In the genomic region with DNA sequence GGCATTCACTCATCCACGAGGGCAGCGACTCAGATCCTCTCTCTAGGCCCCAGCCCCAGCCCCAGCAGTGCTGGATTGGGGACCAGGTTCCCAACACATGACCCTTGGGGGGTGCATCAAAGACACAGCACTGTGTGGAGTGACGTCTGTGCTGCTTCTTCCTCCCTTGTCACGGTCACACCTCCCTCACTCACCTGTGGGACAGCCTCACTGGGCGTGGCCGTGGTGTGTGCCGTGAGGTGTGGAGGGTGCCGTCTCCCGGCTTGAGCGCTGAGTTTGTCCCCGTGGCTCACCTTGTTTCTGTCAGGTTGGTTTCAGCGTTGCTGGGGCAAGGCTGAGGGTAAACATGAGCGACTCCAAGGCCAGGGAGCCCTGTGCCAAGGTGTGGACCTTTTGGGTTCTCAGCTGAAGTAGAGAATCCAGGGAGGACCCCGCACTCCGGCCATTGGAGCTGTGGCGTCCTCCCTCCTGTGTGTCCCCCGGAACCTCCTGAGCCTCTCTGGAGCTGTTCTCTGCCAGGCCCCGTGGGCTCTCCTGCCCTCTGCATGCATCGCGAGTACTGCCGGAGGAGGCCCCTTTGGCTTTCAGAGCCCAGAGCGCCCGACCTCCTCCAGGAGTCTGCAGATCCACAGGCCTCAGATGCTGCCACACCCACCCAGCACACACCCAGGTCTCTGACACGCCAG, we compare ENCODE assay signal across 1 cellular context.
TF ChIP-seq lines count a peak whose summit lies in the region.

No MANE protein-coding gene starts in this region.

TF ChIP-seq in IMR-90, 13 proteins besides CTCF, POLR2A, EP300 and RAD21:
- TF ChIP-seq, protein P1, sequence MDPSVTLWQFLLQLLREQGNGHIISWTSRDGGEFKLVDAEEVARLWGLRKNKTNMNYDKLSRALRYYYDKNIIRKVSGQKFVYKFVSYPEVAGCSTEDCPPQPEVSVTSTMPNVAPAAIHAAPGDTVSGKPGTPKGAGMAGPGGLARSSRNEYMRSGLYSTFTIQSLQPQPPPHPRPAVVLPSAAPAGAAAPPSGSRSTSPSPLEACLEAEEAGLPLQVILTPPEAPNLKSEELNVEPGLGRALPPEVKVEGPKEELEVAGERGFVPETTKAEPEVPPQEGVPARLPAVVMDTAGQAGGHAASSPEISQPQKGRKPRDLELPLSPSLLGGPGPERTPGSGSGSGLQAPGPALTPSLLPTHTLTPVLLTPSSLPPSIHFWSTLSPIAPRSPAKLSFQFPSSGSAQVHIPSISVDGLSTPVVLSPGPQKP (IDR thresholded peaks at IDR 0.05; ENCODE audit: borderline replicate concordance, low read depth, low read length) = no peak
- TF ChIP-seq CHD1 (IDR thresholded peaks at IDR 0.05; ENCODE audit: low read depth, low read length) (no peak), CEBPB (IDR thresholded peaks at IDR 0.05; ENCODE audit: low read depth, low read length) (no peak), FOS (IDR thresholded peaks at IDR 0.05; ENCODE audit: low read depth, low read length) (no peak), MXI1 (IDR thresholded peaks at IDR 0.05; ENCODE audit: borderline replicate concordance, low read depth, low read length) (no peak), RFX5 (IDR thresholded peaks at IDR 0.05; ENCODE audit: low read depth, low read length) (no peak), MAZ (IDR thresholded peaks at IDR 0.05; ENCODE audit: borderline replicate concordance, low read depth, low read length) (no peak), SMC3 (IDR thresholded peaks at IDR 0.05; ENCODE audit: low read depth, low read length) (no peak), NFE2L2 (IDR thresholded peaks at IDR 0.05; ENCODE audit: low read depth, low read length) (no peak), MAFK (IDR thresholded peaks at IDR 0.05; ENCODE audit: low read depth, low read length) (no peak), RCOR1 (IDR thresholded peaks at IDR 0.05; ENCODE audit: insufficient replicate concordance, low read length) (no peak)
- TF ChIP-seq, protein P2, sequence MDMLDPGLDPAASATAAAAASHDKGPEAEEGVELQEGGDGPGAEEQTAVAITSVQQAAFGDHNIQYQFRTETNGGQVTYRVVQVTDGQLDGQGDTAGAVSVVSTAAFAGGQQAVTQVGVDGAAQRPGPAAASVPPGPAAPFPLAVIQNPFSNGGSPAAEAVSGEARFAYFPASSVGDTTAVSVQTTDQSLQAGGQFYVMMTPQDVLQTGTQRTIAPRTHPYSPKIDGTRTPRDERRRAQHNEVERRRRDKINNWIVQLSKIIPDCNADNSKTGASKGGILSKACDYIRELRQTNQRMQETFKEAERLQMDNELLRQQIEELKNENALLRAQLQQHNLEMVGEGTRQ (IDR thresholded peaks at IDR 0.05; ENCODE audit: low read depth, low read length) = no peak
